Comparison of ENCODE assay signal across 1 cellular context in genomic region chr6:139871844-139872510, GRCh38.
TF ChIP-seq lines count a peak whose summit lies in the region.

No MANE protein-coding gene starts in this region.

TF ChIP-seq in WTC11, 78 proteins besides CTCF, POLR2A, EP300 and RAD21 (continued from another document):
- TF ChIP-seq MLX (CRISPR knock-in tag; IDR thresholded peaks at IDR 0.05) = no peak
- no peak for TF ChIP-seq USF1 (CRISPR knock-in tag; IDR thresholded peaks at IDR 0.05)
- no peak for TF ChIP-seq E2F5 (CRISPR knock-in tag; IDR thresholded peaks at IDR 0.05)
- TF ChIP-seq GRHL2 (CRISPR knock-in tag; IDR thresholded peaks at IDR 0.05; ENCODE audit: insufficient replicate concordance, severe bottlenecking) = no peak
- no peak for TF ChIP-seq ZNF671 (CRISPR knock-in tag; IDR thresholded peaks at IDR 0.05)
- TF ChIP-seq SMAD4 (CRISPR knock-in tag; IDR thresholded peaks at IDR 0.05) = no peak
- no peak for TF ChIP-seq ETV6 (CRISPR knock-in tag; IDR thresholded peaks at IDR 0.05)
- TF ChIP-seq ZBTB43 (CRISPR knock-in tag; IDR thresholded peaks at IDR 0.05) = no peak
